Comparison of ENCODE assay signal across 8 cellular contexts in genomic region chr1:182389619-182390047, GRCh38. TPM values are rescaled to one million over a fixed set of nuclear protein-coding genes. Genes with fewer than 3 reads are reported as not detected.
DNase-seq lines count a peak whose midpoint lies in the region; ATAC-seq and TF ChIP-seq lines count a peak whose summit lies in the region.

No MANE protein-coding gene starts in this region.

- H2AFZ ChIP-seq in PC-9 = no peak overlapping the region

- peak overlapping the region; percentile 81 to 95 (median 88) for H3K27ac Mint-ChIP-seq in naive thymus-derived CD4-positive, alpha-beta T cell

- no peak for ATAC-seq in naive thymus-derived CD4-positive, alpha-beta T cell
- no peak for ATAC-seq in GM21447 (IDR thresholded peaks at IDR 0.05; ENCODE audit: unreplicated experiment)

- H3K4me2 ChIP-seq in PC-9 = peak overlapping the region; percentile 95

- peaks cover 17% of the 10 kb centered on the region; the same call in 1 of the 2 replicates for H4K20me1 ChIP-seq in PC-9 (ENCODE audit: insufficient read depth)

- H3K9me3 ChIP-seq in PC-9 (ENCODE audit: insufficient read depth, low read depth) = no peaks in the 10 kb centered on the region
- no peaks in the 10 kb centered on the region for H3K9me3 ChIP-seq in effector memory CD4-positive, alpha-beta T cell (ENCODE audit: control insufficient read depth, low read length)
- no peaks in the 10 kb centered on the region for H3K9me3 ChIP-seq in naive thymus-derived CD4-positive, alpha-beta T cell (ENCODE audit: control insufficient read depth in 2 of 3, low read length in 3 of 3)

- H3F3A ChIP-seq in PC-9 (ENCODE audit: insufficient read depth, low read depth) = 0 out of 2 replicates have a peak, but pooled peaks cover 3% of the 10 kb centered on the region

- H3K36me3 ChIP-seq in PC-9 (ENCODE audit: low read depth) = peaks cover 35% of the 10 kb centered on the region; the same call in 1 of the 2 replicates
- peaks cover 24% of the 10 kb centered on the region for H3K36me3 ChIP-seq in effector memory CD4-positive, alpha-beta T cell (ENCODE audit: control insufficient read depth, insufficient read depth, low read length)
- peaks cover 0 to 32% (median 0%) of the 10 kb centered on the region in 3 experiments for H3K36me3 ChIP-seq in naive thymus-derived CD4-positive, alpha-beta T cell (ENCODE audit: control insufficient read depth in 2 of 3, insufficient read depth in 3 of 3, low read length in 3 of 3)

- H3K4me3 ChIP-seq in PC-9 = peak overlapping the region; percentile 68
- H3K4me3 ChIP-seq in effector memory CD4-positive, alpha-beta T cell (ENCODE audit: insufficient read depth, low read depth, low read length, poor library complexity, severe bottlenecking) = peak overlapping the region; percentile 75
- peak overlapping the region; percentile 73 for H3K4me3 ChIP-seq in naive thymus-derived CD4-positive, alpha-beta T cell (ENCODE audit: low read length)

- H3K4me1 Mint-ChIP-seq in naive thymus-derived CD4-positive, alpha-beta T cell = peaks cover 17 to 49% (median 29%) of the 10 kb centered on the region in 7 donors

- H3K9me3 Mint-ChIP-seq in naive thymus-derived CD4-positive, alpha-beta T cell = peaks cover 0 to 2% (median 0%) of the 10 kb centered on the region in 11 donors

- no peaks in the 10 kb centered on the region for H3K27me3 ChIP-seq in PC-9 (ENCODE audit: insufficient read depth, low read depth)
- no peaks in the 10 kb centered on the region for H3K27me3 ChIP-seq in effector memory CD4-positive, alpha-beta T cell (replicated peaks; ENCODE audit: control insufficient read depth, insufficient read depth, low read length, poor library complexity, severe bottlenecking)
- H3K27me3 ChIP-seq in naive thymus-derived CD4-positive, alpha-beta T cell (ENCODE audit: control insufficient read depth in 2 of 2, insufficient read depth in 2 of 2, low read length in 2 of 2) = no peaks in the 10 kb centered on the region

- H3K4me1 ChIP-seq in PC-9 (replicated peaks; ENCODE audit: insufficient read depth) = peaks cover 19% of the 10 kb centered on the region
- no peaks in the 10 kb centered on the region for H3K4me1 ChIP-seq in effector memory CD4-positive, alpha-beta T cell (ENCODE audit: control insufficient read depth, insufficient read depth, low read length, poor library complexity, severe bottlenecking)
- H3K4me1 ChIP-seq in naive thymus-derived CD4-positive, alpha-beta T cell (ENCODE audit: control insufficient read depth in 2 of 2, insufficient read depth in 2 of 2, low read length in 2 of 2) = peaks cover 10 to 14% of the 10 kb centered on the region in 2 donors

- peak overlapping the region; percentile 83 to 98 (median 93) for H3K4me3 Mint-ChIP-seq in naive thymus-derived CD4-positive, alpha-beta T cell

- H3K27me3 Mint-ChIP-seq in naive thymus-derived CD4-positive, alpha-beta T cell = peaks cover 0 to 17% (median 0%) of the 10 kb centered on the region in 5 donors

- TF ChIP-seq CTCF in PC-9 (conservative IDR thresholded peaks at IDR 0.05) = no peak

- no peaks in the 10 kb centered on the region for H3K9me2 ChIP-seq in PC-9 (ENCODE audit: insufficient read depth)

- DNase-seq in NCI-H82 (lab: John Stamatoyannopoulos, UW) (peak; percentile 38), NCI-H82 treated with DMSO at 0.1 percent for 48 hours (lab: John Stamatoyannopoulos, UW; ENCODE audit: unreplicated experiment) (no peak), PC-9 (no peak), NCI-H2029 (lab: John Stamatoyannopoulos, UW) (no peak), putamen (ENCODE audit: low spot score) (no peak)
- no peak for DNase-seq in effector memory CD4-positive, alpha-beta T cell
- DNase-seq in naive thymus-derived CD4-positive, alpha-beta T cell = no peak

- intact Hi-C loops in PC-9 (cut with micrococcal nuclease; ENCODE audit: unreplicated experiment) = no loop called here
- intact Hi-C loops in naive thymus-derived CD4-positive, alpha-beta T cell (cut with micrococcal nuclease) = loop anchor here (1.0 to 10.0 kb wide), 9 partner anchors 32 to 1083 kb away; partner anchors contain the start of genes RGS16 (in 2 of the 2), RNASEL (in 2 of the 2), CACNA1E (in 1 of the 2) and NPL (in 1 of the 2)

- H3K27ac ChIP-seq in PC-9 = no peak overlapping the region
- H3K27ac ChIP-seq in effector memory CD4-positive, alpha-beta T cell (ENCODE audit: insufficient read depth, low read length, poor library complexity, severe bottlenecking) = peak overlapping the region; percentile 26
- peak overlapping the region; percentile 64 for H3K27ac ChIP-seq in naive thymus-derived CD4-positive, alpha-beta T cell (ENCODE audit: low read depth, low read length)

- CTCF ChIA-PET in PC-9 (lab: Charles Lee) = no interaction called here
- CTCF ChIA-PET in naive thymus-derived CD4-positive, alpha-beta T cell (lab: Charles Lee) = interaction anchor here (1.1 to 1.8 kb wide), 4 partner anchors 246 to 309 kb away, joined by 4 to 8 read pairs (median 6); no protein-coding TSS in a partner anchor

- POLR2A ChIA-PET in PC-9 (lab: Charles Lee; ENCODE audit: unreplicated experiment) = no interaction called here
- POLR2A ChIA-PET in naive thymus-derived CD4-positive, alpha-beta T cell (lab: Charles Lee) = interaction anchor here (0.9 to 2.2 kb wide), 2 partner anchors 245 to 303 kb away, joined by 4 to 11 read pairs; no protein-coding TSS in a partner anchor

- BruUV-seq in PC-9 (replicated peaks; lab: Mats Ljungman, UMichigan) = no TSS peak

- peaks cover 34% of the 10 kb centered on the region for H3K79me2 ChIP-seq in PC-9 (ENCODE audit: low read depth)

- peaks cover 13 to 53% (median 17%) of the 10 kb centered on the region in 5 donors for H3K36me3 Mint-ChIP-seq in naive thymus-derived CD4-positive, alpha-beta T cell

RNA-seq across cellular contexts. Expression of gene GLUL, which starts 2.0 kb away (rescaled TPM):
- total RNA-seq in PC-9 (2021) = 335 and 348 TPM in 2 replicates
- total RNA-seq in naive thymus-derived CD4-positive, alpha-beta T cell = 100 to 1,000 TPM in 3 of 5 experiments, 10 to 100 TPM in 2; 66.2 to 357 (median 112) TPM
- 10 to 100 TPM; 44.9 to 57.8 TPM for polyA plus RNA-seq in naive thymus-derived CD4-positive, alpha-beta T cell

RNA-seq across cellular contexts. Expression of gene TEDDM1, which starts 10.8 kb away (rescaled TPM):
- total RNA-seq in PC-9 (2021) = not detected in 2 replicates
- not detected for total RNA-seq in naive thymus-derived CD4-positive, alpha-beta T cell
- under 1 TPM; 0.07 TPM for polyA plus RNA-seq in naive thymus-derived CD4-positive, alpha-beta T cell
